Comparison of ENCODE assay signal across 10 cellular contexts in the genomic region with DNA sequence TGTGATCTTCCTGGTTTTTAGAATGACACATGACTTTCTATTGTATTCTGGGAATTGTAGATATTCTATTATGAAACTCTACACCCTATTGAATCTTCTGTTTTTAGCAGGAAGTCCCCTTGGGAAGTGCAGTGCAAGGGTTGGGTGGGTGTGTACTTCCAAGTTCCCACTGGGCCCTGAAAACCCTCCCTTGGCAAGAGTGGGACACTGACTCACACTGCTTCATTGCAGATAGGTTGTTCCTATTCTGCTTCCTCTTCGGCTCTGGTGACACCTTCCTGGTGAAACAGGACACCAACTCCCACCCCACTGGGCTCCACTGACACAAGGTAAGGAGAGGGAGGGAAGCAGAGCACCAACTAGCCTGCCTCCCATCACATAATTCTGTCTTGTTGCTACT.
DNase-seq lines count a peak whose midpoint lies in the region; ATAC-seq, FAIRE-seq and TF ChIP-seq lines count a peak whose summit lies in the region.
"Had no signal": no experiment of that assay in that cellular context is flagged by ENCODE, and none has a peak within 500 bp of the region (broad histone marks: within the 10 kb centered on the region; RNA-seq: fewer than 3 reads in every experiment).

No MANE protein-coding gene starts in this region.

- intact Hi-C loops in pancreas (cut with DNase I): no loop called here

- H3K4me1 Mint-ChIP-seq in immature natural killer cell: no peaks in the 10 kb centered on the region
- peaks cover 13% of the 10 kb centered on the region for H3K4me1 Mint-ChIP-seq in activated naive CD8-positive, alpha-beta T cell treated with anti-CD3 and anti-CD28 coated beads for 36 hours
- H3K4me1 Mint-ChIP-seq in activated T-cell treated with anti-CD3 and anti-CD28 coated beads, Interleukin-2, amount 50 U/mL, for 4 hours (ENCODE audit: low read depth): peaks cover 1% of the 10 kb centered on the region
- H3K4me1 Mint-ChIP-seq: naive B cell had no signal

- 33 to 44% methylated on average over 1 of the region's 1 CpG for WGBS in pancreas, 2 donors

- no peak for FAIRE-seq in pancreas (lab: Jason Lieb, UNC)

- H3K27me3 Mint-ChIP-seq in immature natural killer cell (ENCODE audit: low read depth in 3 of 3): no peaks in the 10 kb centered on the region
- H3K27me3 Mint-ChIP-seq in activated naive CD8-positive, alpha-beta T cell treated with anti-CD3 and anti-CD28 coated beads for 36 hours: no peaks in the 10 kb centered on the region
- no peaks in the 10 kb centered on the region for H3K27me3 Mint-ChIP-seq in activated T-cell treated with anti-CD3 and anti-CD28 coated beads, Interleukin-2, amount 50 U/mL, for 4 hours (ENCODE audit: low read depth)

- peak in 3 of 4 donors; percentile 67 to 80 (median 77) for ATAC-seq in pancreas
- ATAC-seq in activated T-cell treated with anti-CD3 and anti-CD28 coated beads, Interleukin-2, amount 50 U/mL, for 4 hours: no peak

- H3K4me3 ChIP-seq in foreskin fibroblast (ENCODE audit: low read depth in 1 of 2, low read length in 2 of 2) (no peak overlapping the region), pancreas (no peak overlapping the region)

- H3K36me3 Mint-ChIP-seq in immature natural killer cell: no peaks in the 10 kb centered on the region
- H3K36me3 Mint-ChIP-seq in activated naive CD8-positive, alpha-beta T cell treated with anti-CD3 and anti-CD28 coated beads for 36 hours: no peaks in the 10 kb centered on the region
- no peaks in the 10 kb centered on the region for H3K36me3 Mint-ChIP-seq in activated T-cell treated with anti-CD3 and anti-CD28 coated beads, Interleukin-2, amount 50 U/mL, for 4 hours (ENCODE audit: insufficient read depth)
- H3K36me3 Mint-ChIP-seq: naive B cell had no signal

- H3K36me3 ChIP-seq in pancreas: no peaks in the 10 kb centered on the region

- H3K27ac Mint-ChIP-seq in immature natural killer cell: no peak overlapping the region
- no peak overlapping the region for H3K27ac Mint-ChIP-seq in activated naive CD8-positive, alpha-beta T cell treated with anti-CD3 and anti-CD28 coated beads for 36 hours
- H3K27ac Mint-ChIP-seq: activated naive CD4-positive, alpha-beta T cell treated with anti-CD3 and anti-CD28 coated beads for 36 hours; naive B cell had no signal

- TF ChIP-seq CTCF in foreskin fibroblast (IDR thresholded peaks at IDR 0.05; ENCODE audit: low read depth, low read length): no peak
- no peak for TF ChIP-seq CTCF in pancreas (IDR thresholded peaks at IDR 0.05)

- H3K4me3 Mint-ChIP-seq in immature natural killer cell: no peak overlapping the region
- H3K4me3 Mint-ChIP-seq in activated naive CD8-positive, alpha-beta T cell treated with anti-CD3 and anti-CD28 coated beads for 36 hours: no peak overlapping the region
- H3K4me3 Mint-ChIP-seq in activated T-cell treated with anti-CD3 and anti-CD28 coated beads, Interleukin-2, amount 50 U/mL, for 4 hours: no peak overlapping the region
- H3K4me3 Mint-ChIP-seq: activated naive CD4-positive, alpha-beta T cell treated with anti-CD3 and anti-CD28 coated beads for 36 hours; naive B cell had no signal

- H3K9me3 Mint-ChIP-seq in immature natural killer cell: no peaks in the 10 kb centered on the region
- H3K9me3 Mint-ChIP-seq in activated naive CD8-positive, alpha-beta T cell treated with anti-CD3 and anti-CD28 coated beads for 36 hours: no peaks in the 10 kb centered on the region
- no peaks in the 10 kb centered on the region for H3K9me3 Mint-ChIP-seq in activated T-cell treated with anti-CD3 and anti-CD28 coated beads, Interleukin-2, amount 50 U/mL, for 4 hours
- H3K9me3 Mint-ChIP-seq: activated naive CD4-positive, alpha-beta T cell treated with anti-CD3 and anti-CD28 coated beads for 36 hours; naive B cell had no signal

- H3K27me3 ChIP-seq in pancreas: no peaks in the 10 kb centered on the region

- no peak overlapping the region for H3K27ac ChIP-seq in pancreas

- H3K9me3 ChIP-seq in pancreas: no peaks in the 10 kb centered on the region

- DNase-seq in DMS153 treated with DMSO at 0.1 percent for 48 hours (lab: John Stamatoyannopoulos, UW; ENCODE audit: unreplicated experiment) (peak; percentile 41), OCI-M1 (lab: John Stamatoyannopoulos, UW) (peak; percentile 63), foreskin fibroblast (peak; percentile 50 to 68), pancreas (peak in 2 of 6 donors; percentile 3 to 22), immature natural killer cell (no peak), C1 segment of cervical spinal cord (lab: John Stamatoyannopoulos, UW) (no peak)
- DNase-seq in activated naive CD8-positive, alpha-beta T cell treated with anti-CD3 and anti-CD28 coated beads for 36 hours: no peak
- DNase-seq in activated T-cell treated with anti-CD3 and anti-CD28 coated beads, Interleukin-2, amount 50 U/mL, for 4 hours: no peak
- DNase-seq: activated naive CD4-positive, alpha-beta T cell treated with anti-CD3 and anti-CD28 coated beads for 36 hours; naive B cell had no signal

- no peaks in the 10 kb centered on the region for H3K4me1 ChIP-seq in pancreas

Comparison
In these comparisons a context has a peak if more than half of its experiments do, and no peak if none do; other contexts are left out.
1. DNase-seq: peak in DMS153 treated with DMSO at 0.1 percent for 48 hours (single experiment), OCI-M1 (single experiment) and foreskin fibroblast (2 of 2); none in immature natural killer cell (0 of 3), activated naive CD8-positive, alpha-beta T cell treated with anti-CD3 and anti-CD28 coated beads for 36 hours (single experiment), activated T-cell treated with anti-CD3 and anti-CD28 coated beads, Interleukin-2, amount 50 U/mL, for 4 hours (single experiment) and C1 segment of cervical spinal cord (0 of 14).
2. ATAC-seq: peak in pancreas (3 of 4); none in activated T-cell treated with anti-CD3 and anti-CD28 coated beads, Interleukin-2, amount 50 U/mL, for 4 hours (0 of 2).